ENCODE assay signal across 22 cellular contexts in genomic region chr20:38866265-38867061, GRCh38. TPM values are rescaled to one million over a fixed set of nuclear protein-coding genes. Genes with fewer than 3 reads are reported as not detected.
DNase-seq lines count a peak whose midpoint lies in the region; FAIRE-seq and TF ChIP-seq lines count a peak whose summit lies in the region.
"Had no signal": no experiment of that assay in that cellular context is flagged by ENCODE, and none has a peak within 500 bp of the region (broad histone marks: within the 10 kb centered on the region; RNA-seq: fewer than 3 reads in every experiment).

No MANE protein-coding gene starts in this region.

- no peaks in the 10 kb centered on the region for H3K9me3 Mint-ChIP-seq in activated T-cell treated with anti-CD3 and anti-CD28 coated beads, Interleukin-2, amount 50 U/mL, for 24 hours

- in situ Hi-C loops in G401 (cut with HindIII; ENCODE audit: low sequenced_read_pairs): no loop called here

- TF ChIP-seq POLR2A in spleen (IDR thresholded peaks at IDR 0.05) (no peak), Peyer's patch (IDR thresholded peaks at IDR 0.05) (no peak)

- TF ChIP-seq CTCF in spleen (IDR thresholded peaks at IDR 0.05 in 8 of 11, conservative IDR thresholded peaks at IDR 0.05 in 3 of 11) (no peak), Peyer's patch (IDR thresholded peaks at IDR 0.05) (no peak)

- H3K4me3 Mint-ChIP-seq in activated T-cell treated with anti-CD3 and anti-CD28 coated beads, Interleukin-2, amount 50 U/mL, for 24 hours: no peak overlapping the region

- peaks cover 77% of the 10 kb centered on the region for H3K36me3 Mint-ChIP-seq in activated T-cell treated with anti-CD3 and anti-CD28 coated beads, Interleukin-2, amount 50 U/mL, for 24 hours (ENCODE audit: low read depth)

- 73 to 80% (median 79%) methylated on average over 12 of the region's 12 CpGs for WGBS in spleen, 5 donors

- no peak for DNase-seq in activated T-cell treated with anti-CD3 and anti-CD28 coated beads, Interleukin-2, amount 50 U/mL, for 24 hours
- no peak for DNase-seq in activated T-cell treated with anti-CD3 and anti-CD28 coated beads, Interleukin-2, amount 50 U/mL, for 1 hour
- DNase-seq in GM19239 (ENCODE audit: insufficient read length, low spot score) (no peak), dermis microvascular lymphatic vessel endothelial cell (ENCODE audit: low read depth in 2 of 2) (peak; percentile 36 to 46), spleen (no peak), Peyer's patch (no peak), G401 (ENCODE audit: low spot score) (no peak)
- DNase-seq in effector CD8-positive, alpha-beta T cell (lab: John Stamatoyannopoulos, UW): no peak
- DNase-seq: activated effector memory CD4-positive, alpha-beta T cell treated with anti-CD3 and anti-CD28 coated beads, Interleukin-2, amount 50 U/mL, for 16 hours; amniotic stem cell; C1 segment of cervical spinal cord; effector CD4-positive, alpha-beta T cell; esophagus squamous epithelium; NCI-H1417; NCI-H526; OCI-M1; stimulated activated naive CD4-positive, alpha-beta T cell treated with Interleukin-2 at 50 U/mL for 16 hours; T-helper 9 cell; upper lobe of right lung had no signal

- H3K4me3 ChIP-seq in spleen (no peak overlapping the region), Peyer's patch (no peak overlapping the region)
- H3K4me3 ChIP-seq: cardiac muscle cell, esophagus squamous epithelium, upper lobe of right lung had no signal

- H3K9me3 ChIP-seq in spleen (no peaks in the 10 kb centered on the region), Peyer's patch (no peaks in the 10 kb centered on the region)
- H3K9me3 ChIP-seq: esophagus squamous epithelium, upper lobe of right lung had no signal

- H3K27ac ChIP-seq in spleen (peak overlapping the region in 7 of 8 donors; percentile 0 to 79 (median 61)), Peyer's patch (peak overlapping the region in 1 of 4 donors; percentile 83)
- H3K27ac ChIP-seq: cardiac muscle cell, upper lobe of right lung had no signal

- H3K27ac Mint-ChIP-seq in activated T-cell treated with anti-CD3 and anti-CD28 coated beads, Interleukin-2, amount 50 U/mL, for 24 hours: peak overlapping the region; percentile 63

- H3K27me3 ChIP-seq in spleen (replicated peaks in 1 of 7) (no peaks in the 10 kb centered on the region), Peyer's patch (no peaks in the 10 kb centered on the region)
- H3K27me3 ChIP-seq: cardiac muscle cell, upper lobe of right lung had no signal

- H3K36me3 ChIP-seq in spleen: peaks cover 0 to 3% (median 0%) of the 10 kb centered on the region in 6 donors
- H3K36me3 ChIP-seq in Peyer's patch: no peaks in the 10 kb centered on the region
- H3K36me3 ChIP-seq: cardiac muscle cell, esophagus squamous epithelium, upper lobe of right lung had no signal

- H3K27me3 Mint-ChIP-seq in activated T-cell treated with anti-CD3 and anti-CD28 coated beads, Interleukin-2, amount 50 U/mL, for 24 hours: no peaks in the 10 kb centered on the region

- H3K4me1 ChIP-seq in spleen: peaks cover 36 to 100% (median 79%) of the 10 kb centered on the region in 6 donors
- H3K4me1 ChIP-seq in Peyer's patch: peaks cover 0 to 47% (median 25%) of the 10 kb centered on the region in 4 donors

- H3K4me1 Mint-ChIP-seq in activated T-cell treated with anti-CD3 and anti-CD28 coated beads, Interleukin-2, amount 50 U/mL, for 24 hours (ENCODE audit: low read depth): peaks cover 77% of the 10 kb centered on the region

- FAIRE-seq in GM19239 (lab: Jason Lieb, UNC): peak; percentile 37
- FAIRE-seq: A204.1, G401.6 had no signal

- intact Hi-C loops in spleen (cut with DNase I; ENCODE audit: low total_unique reads): no loop called here

RNA-seq across cellular contexts. Expression of gene FAM83D, which starts 59.8 kb away (rescaled TPM):
- total RNA-seq in dermis microvascular lymphatic vessel endothelial cell (22.3 and 22.6 TPM in 2 replicates), spleen (1 to 10 TPM in 5 of 7 donors, under 1 TPM in 2; 0.46 to 3.0 (median 1.5) TPM), Peyer's patch (10 to 100 TPM in 1 of 4 donors, 1 to 10 TPM in 3; 6.3 to 13.5 (median 7.8) TPM)
- polyA plus RNA-seq in spleen: 1 to 10 TPM in 2 of 3 donors, under 1 TPM in 1; 0.76 to 1.2 (median 1.2) TPM
- total RNA-seq in G401 (2014; rRNA removed; shearing (Covaris generic)): 38.4 and 43.1 TPM in 2 replicates

Comparison
In these comparisons a context has a peak if more than half of its experiments do, and no peak if none do; other contexts are left out.
1. DNase-seq: peak in dermis microvascular lymphatic vessel endothelial cell (2 of 2); none in activated T-cell treated with anti-CD3 and anti-CD28 coated beads, Interleukin-2, amount 50 U/mL, for 24 hours (single experiment), activated T-cell treated with anti-CD3 and anti-CD28 coated beads, Interleukin-2, amount 50 U/mL, for 1 hour (single experiment), GM19239 (single experiment), spleen (single experiment), Peyer's patch (0 of 3), G401 (single experiment) and effector CD8-positive, alpha-beta T cell (single experiment).